In the genomic region with DNA sequence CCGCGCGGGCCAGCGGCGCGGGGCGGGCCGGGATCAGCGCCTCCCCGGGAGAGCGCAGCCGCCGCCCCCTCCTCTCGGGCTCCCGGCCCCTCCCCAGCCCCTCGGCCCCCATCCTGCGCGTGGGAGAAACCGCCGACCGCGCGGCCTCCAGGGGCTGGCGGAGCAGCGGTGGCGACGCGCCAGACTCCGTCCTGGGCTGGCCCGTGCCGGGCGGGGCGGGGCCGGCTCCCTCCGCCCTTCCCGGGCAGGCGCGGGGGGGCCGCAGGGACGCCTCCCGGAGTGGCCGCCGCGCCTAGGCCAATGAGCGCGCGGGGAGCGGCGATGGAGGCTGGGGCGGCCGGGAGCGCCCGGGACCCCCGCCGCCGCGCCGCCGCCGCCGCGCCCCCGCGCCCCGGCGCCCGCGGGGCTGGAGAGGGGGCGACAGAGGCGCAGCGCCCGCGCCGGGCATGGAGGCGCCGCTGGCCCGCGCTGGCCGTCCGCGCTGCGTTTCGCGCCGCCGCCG, we compare ENCODE assay signal across 8 cellular contexts. TPM values are rescaled to one million over a fixed set of nuclear protein-coding genes. Genes with fewer than 3 reads are reported as not detected.
DNase-seq lines count a peak whose midpoint lies in the region; ATAC-seq and TF ChIP-seq lines count a peak whose summit lies in the region.

No MANE protein-coding gene starts in this region.

- TF ChIP-seq CTCF in progenitor cell of endocrine pancreas (IDR thresholded peaks at IDR 0.05; ENCODE audit: unreplicated experiment) = no peak

- no peaks in the 10 kb centered on the region for H3K4me1 Mint-ChIP-seq in progenitor cell of endocrine pancreas (ENCODE audit: low read depth)

- H3K27me3 Mint-ChIP-seq in progenitor cell of endocrine pancreas = peaks cover 89% of the 10 kb centered on the region

- peak overlapping the region; percentile 46 for H3K4me3 ChIP-seq in mesodermal cell (ENCODE audit: extremely low read depth, insufficient read depth, low read length, poor library complexity, severe bottlenecking)

- peaks cover 3% of the 10 kb centered on the region for H3K4me1 ChIP-seq in mesodermal cell (ENCODE audit: control insufficient read depth, insufficient read depth, low read length, poor library complexity, severe bottlenecking)

- DNase-seq in SKM-1 treated with dmso at 0.1 percent for 144 hours (lab: John Stamatoyannopoulos, UW; ENCODE audit: unreplicated experiment) (peak; percentile 45), SKM-1 (lab: John Stamatoyannopoulos, UW; ENCODE audit: unreplicated experiment) (no peak), NCI-H69 (lab: John Stamatoyannopoulos, UW) (peak; percentile 45), epidermal melanocyte (ENCODE audit: insufficient read length, low spot score) (peak; percentile 57), progenitor cell of endocrine pancreas (ENCODE audit: low spot score, unreplicated experiment) (no peak), NCI-H774 (lab: John Stamatoyannopoulos, UW) (no peak)

- no peak overlapping the region for H3K27ac ChIP-seq in mesodermal cell (ENCODE audit: low read depth, low read length, severe bottlenecking)

- no peaks in the 10 kb centered on the region for H3K36me3 ChIP-seq in mesodermal cell (ENCODE audit: control insufficient read depth, insufficient read depth, low read length)

- 0% methylated on average over 43 to 57 of the region's 87 CpGs for WGBS in mesodermal cell (ENCODE audit: insufficient coverage in 2 of 2), 2 experiments

- H3K27ac Mint-ChIP-seq in progenitor cell of endocrine pancreas = no peak overlapping the region

- H3K9me3 ChIP-seq in mesodermal cell (ENCODE audit: control insufficient read depth, low read length) = no peaks in the 10 kb centered on the region

- no peaks in the 10 kb centered on the region for H3K36me3 Mint-ChIP-seq in progenitor cell of endocrine pancreas (ENCODE audit: insufficient read depth)

- H3K9me3 Mint-ChIP-seq in progenitor cell of endocrine pancreas (ENCODE audit: low read depth) = no peaks in the 10 kb centered on the region

- no peak for ATAC-seq in HG02973 (IDR thresholded peaks at IDR 0.05; ENCODE audit: unreplicated experiment)

- no peak overlapping the region for H3K4me3 Mint-ChIP-seq in progenitor cell of endocrine pancreas (ENCODE audit: low read depth)

RNA-seq across cellular contexts. Expression of a gene that starts 49.1 kb away (rescaled TPM):
- polyA plus RNA-seq in mesodermal cell (2013, experiment 1 of 2) = 2.4 TPM
- polyA plus RNA-seq in mesodermal cell (2013, experiment 2 of 2) = 1.6 TPM
- total RNA-seq in progenitor cell of endocrine pancreas = 4.3 and 6.3 TPM in 2 replicates

RNA-seq across cellular contexts. Expression of a gene that starts 56.2 kb away (rescaled TPM):
- 35.0 TPM for polyA plus RNA-seq in mesodermal cell (2013, experiment 1 of 2)
- 30.4 TPM for polyA plus RNA-seq in mesodermal cell (2013, experiment 2 of 2)
- 28.8 and 31.1 TPM in 2 replicates for total RNA-seq in progenitor cell of endocrine pancreas

Comparison
In these comparisons a context has a peak if more than half of its experiments do, and no peak if none do; other contexts are left out.
1. DNase-seq: peak in SKM-1 treated with dmso at 0.1 percent for 144 hours (single experiment), NCI-H69 (single experiment) and epidermal melanocyte (single experiment); none in SKM-1 (single experiment), progenitor cell of endocrine pancreas (single experiment) and NCI-H774 (single experiment).